In genomic region chr21:16608209-16608830, GRCh38 we compare ENCODE assay signal across 11 cellular contexts.
DNase-seq lines count a peak whose midpoint lies in the region; TF ChIP-seq lines count a peak whose summit lies in the region.
"Had no signal": no experiment of that assay in that cellular context is flagged by ENCODE, and none has a peak within 500 bp of the region (broad histone marks: within the 10 kb centered on the region; RNA-seq: fewer than 3 reads in every experiment).

No MANE protein-coding gene starts in this region.

- H3K27me3 ChIP-seq in KMS-11 (ENCODE audit: insufficient read depth, low read depth) (no peaks in the 10 kb centered on the region), liver (ENCODE audit: control insufficient read depth in 4 of 4, insufficient read depth in 4 of 4, low read length in 3 of 4) (no peaks in the 10 kb centered on the region)

- WGBS in liver, result 91% methylated on average over 3 of the region's 3 CpGs

- peaks cover 2% of the 10 kb centered on the region for H3K9me3 Mint-ChIP-seq in chondrocyte (ENCODE audit: low read depth)

- H3K27ac ChIP-seq in KMS-11 (no peak overlapping the region), liver (ENCODE audit: low read depth in 1 of 2, low read length in 2 of 2) (no peak overlapping the region)
- H3K27ac ChIP-seq: prostate gland had no signal

- peak; percentile 10 for DNase-seq in EL
- DNase-seq in chondrocyte (ENCODE audit: low spot score), result no peak
- no peak for DNase-seq in NCI-H1930 (lab: John Stamatoyannopoulos, UW)
- DNase-seq in DMS79 (lab: John Stamatoyannopoulos, UW), result no peak
- DNase-seq in middle frontal gyrus (ENCODE audit: extremely low spot score, low spot score), result no peak
- DNase-seq in stimulated activated CD4-positive, alpha-beta T cell treated with anti-CD3 and anti-CD28 coated beads, Interleukin-12 subunit alpha, Interleukin-12 subunit beta, amount 100 ng/mL, for 4 hours, result no peak
- DNase-seq: midbrain had no signal

- H2AFZ ChIP-seq in KMS-11 (ENCODE audit: low read depth), result no peak overlapping the region

- H3K9me3 ChIP-seq in liver (ENCODE audit: control insufficient read depth in 4 of 4, low read length in 3 of 4), result no peaks in the 10 kb centered on the region
- H3K9me3 ChIP-seq: prostate gland had no signal

- no peak overlapping the region for H3K4me2 ChIP-seq in KMS-11

- no peaks in the 10 kb centered on the region for H3K79me2 ChIP-seq in KMS-11 (ENCODE audit: insufficient read depth, low read depth)

- H3K4me1 ChIP-seq in KMS-11 (ENCODE audit: low read depth, poor library complexity, severe bottlenecking) (peaks cover 6% of the 10 kb centered on the region), liver (ENCODE audit: control insufficient read depth in 4 of 4, insufficient read depth in 4 of 4, low read length in 3 of 4) (no peaks in the 10 kb centered on the region)
- H3K4me1 ChIP-seq: prostate gland had no signal

- TF ChIP-seq CTCF in KMS-11 (conservative IDR thresholded peaks at IDR 0.05; ENCODE audit: low read depth, low read length) (0 out of 2 replicates have a peak, but pooled peaks have one; percentile 27), chondrocyte (IDR thresholded peaks at IDR 0.05) (peak; percentile 35), liver (IDR thresholded peaks at IDR 0.05; ENCODE audit: low read depth, low read length, missing input control) (peak; percentile 21)

- no peaks in the 10 kb centered on the region for H3K4me1 Mint-ChIP-seq in chondrocyte (ENCODE audit: low read depth)

- peak; percentile 68 to 76 for TF ChIP-seq RAD21 in liver (IDR thresholded peaks at IDR 0.05)

- no peak overlapping the region for H3K4me3 ChIP-seq in KMS-11 (IDR thresholded peaks at IDR 0.05; ENCODE audit: insufficient read depth, low read depth, low read length)
- no peak overlapping the region for H3K4me3 ChIP-seq in liver (ENCODE audit: low read depth in 1 of 3, low read length in 3 of 3)
- H3K4me3 ChIP-seq: prostate gland had no signal

- H3K36me3 ChIP-seq in KMS-11 (ENCODE audit: insufficient read depth) (no peaks in the 10 kb centered on the region), liver (ENCODE audit: control insufficient read depth in 4 of 4, insufficient read depth in 3 of 4, low read depth in 1 of 4, low read length in 3 of 4) (peaks cover 0 to 5% (median 0%) of the 10 kb centered on the region in 4 donors)
- H3K36me3 ChIP-seq: prostate gland had no signal

- no peak overlapping the region for H3K27ac Mint-ChIP-seq in chondrocyte (ENCODE audit: unreplicated experiment)
- H3K27ac Mint-ChIP-seq: activated naive CD8-positive, alpha-beta T cell had no signal

- H3K36me3 Mint-ChIP-seq in chondrocyte (ENCODE audit: low read depth), result peaks cover 8% of the 10 kb centered on the region
- H3K36me3 Mint-ChIP-seq: activated naive CD8-positive, alpha-beta T cell had no signal

- no peaks in the 10 kb centered on the region for H4K20me1 ChIP-seq in KMS-11 (ENCODE audit: insufficient read depth)

- no peak overlapping the region for H3K4me3 Mint-ChIP-seq in chondrocyte (ENCODE audit: unreplicated experiment)
- H3K4me3 Mint-ChIP-seq: activated naive CD8-positive, alpha-beta T cell had no signal

- H3K27me3 Mint-ChIP-seq in chondrocyte (ENCODE audit: low read depth), result no peaks in the 10 kb centered on the region
- H3K27me3 Mint-ChIP-seq: activated naive CD8-positive, alpha-beta T cell had no signal

- H3K9ac ChIP-seq in KMS-11 (no peak overlapping the region), liver (ENCODE audit: low read depth in 1 of 2, low read length in 2 of 2) (no peak overlapping the region)

TF ChIP-seq in liver, 16 proteins besides CTCF, POLR2A, EP300 and RAD21:
- TF ChIP-seq HNF4A (conservative IDR thresholded peaks at IDR 0.05) (no peak), EGR1 (IDR thresholded peaks at IDR 0.05; ENCODE audit: low read depth in 2 of 2) (no peak), HNF4G (IDR thresholded peaks at IDR 0.05) (no peak), JUND (IDR thresholded peaks at IDR 0.05) (no peak), MAX (IDR thresholded peaks at IDR 0.05) (no peak), SP1 (IDR thresholded peaks at IDR 0.05) (no peak), RXRA (IDR thresholded peaks at IDR 0.05) (no peak), ZBTB33 (IDR thresholded peaks at IDR 0.05) (no peak), FOXA1 (IDR thresholded peaks at IDR 0.05) (no peak), FOXA2 (IDR thresholded peaks at IDR 0.05) (no peak), NR2F2 (IDR thresholded peaks at IDR 0.05) (no peak), REST (IDR thresholded peaks at IDR 0.05) (no peak), YY1 (IDR thresholded peaks at IDR 0.05) (no peak), TAF1 (conservative IDR thresholded peaks at IDR 0.05) (no peak), GABPA (IDR thresholded peaks at IDR 0.05 in 1 of 2, conservative IDR thresholded peaks at IDR 0.05 in 1 of 2) (no peak)
TF ChIP-seq in liver: peak in this region for 0.
